Comparison of ENCODE assay signal across 25 cellular contexts in the genomic region with DNA sequence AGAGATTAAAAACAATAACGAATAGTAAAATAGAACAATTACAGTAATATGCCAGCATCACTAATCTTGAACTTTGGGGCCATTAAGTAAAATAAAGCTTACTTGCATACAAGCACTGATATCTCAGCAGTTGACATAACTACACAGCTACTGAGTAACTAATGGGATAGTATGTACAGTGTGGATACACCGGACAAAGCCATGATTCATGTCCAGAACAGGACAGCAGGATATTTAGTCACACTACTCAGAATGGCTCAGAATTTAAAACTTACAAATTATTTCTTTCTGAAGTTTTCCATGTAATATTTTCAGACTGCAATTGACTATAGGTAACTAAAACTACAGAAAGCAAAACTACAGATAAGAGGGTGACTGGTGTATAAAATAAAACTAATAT.
A peak's percentile ranks its signal among the peaks of the same experiment; 100 is the strongest.
DNase-seq lines count a peak whose midpoint lies in the region; ATAC-seq, FAIRE-seq and TF ChIP-seq lines count a peak whose summit lies in the region.
"Had no signal": no experiment of that assay in that cellular context is flagged by ENCODE, and none has a peak within 500 bp of the region (broad histone marks: within the 10 kb centered on the region; RNA-seq: fewer than 3 reads in every experiment).

No MANE protein-coding gene starts in this region.

- CTCF ChIA-PET in CD8-positive, alpha-beta T cell (lab: Charles Lee): no interaction called here
- CTCF ChIA-PET in OCI-LY7 (lab: Charles Lee; ENCODE audit: unreplicated experiment): no interaction called here

- H3K4me1 ChIP-seq in kidney (ENCODE audit: control insufficient read depth in 1 of 2, insufficient read depth in 1 of 2, low read depth in 1 of 2, low read length in 2 of 2): no peaks in the 10 kb centered on the region
- no peaks in the 10 kb centered on the region for H3K4me1 ChIP-seq in CD8-positive, alpha-beta T cell (ENCODE audit: insufficient read depth, low read length)
- H3K4me1 ChIP-seq in OCI-LY7 (ENCODE audit: insufficient read depth, low read length, poor library complexity, severe bottlenecking): no peaks in the 10 kb centered on the region
- H3K4me1 ChIP-seq: BLaER1 had no signal

- no peaks in the 10 kb centered on the region for H3K9me3 ChIP-seq in kidney (ENCODE audit: control insufficient read depth in 1 of 2, low read length in 2 of 2)
- no peaks in the 10 kb centered on the region for H3K9me3 ChIP-seq in CD8-positive, alpha-beta T cell (ENCODE audit: low read length)
- H3K9me3 ChIP-seq in OCI-LY7 (ENCODE audit: low read length): no peaks in the 10 kb centered on the region
- H3K9me3 ChIP-seq: BLaER1 had no signal

- H3K4me3 Mint-ChIP-seq in CD8-positive, alpha-beta T cell: no peak overlapping the region
- H3K4me3 Mint-ChIP-seq: CD4-positive, CD25-positive, alpha-beta regulatory T cell; IgD-negative memory B cell had no signal

- H3K4me3 ChIP-seq in kidney (ENCODE audit: low read length in 2 of 2) (no peak overlapping the region), OCI-LY7 (ENCODE audit: low read depth, low read length, poor library complexity, severe bottlenecking) (no peak overlapping the region)
- H3K4me3 ChIP-seq in CD8-positive, alpha-beta T cell (ENCODE audit: low read depth, low read length): no peak overlapping the region
- H3K4me3 ChIP-seq: BLaER1, SJSA1 had no signal

- no peak overlapping the region for H3K9ac ChIP-seq in kidney (ENCODE audit: low read length in 2 of 2)
- H3K9ac ChIP-seq: BLaER1, KMS-11 had no signal

- H3K36me3 ChIP-seq in kidney (ENCODE audit: control insufficient read depth in 1 of 2, insufficient read depth in 2 of 2, low read length in 2 of 2) (no peaks in the 10 kb centered on the region), OCI-LY7 (ENCODE audit: insufficient read depth, low read length) (no peaks in the 10 kb centered on the region)
- H3K36me3 ChIP-seq in CD8-positive, alpha-beta T cell (ENCODE audit: insufficient read depth, low read length): no peaks in the 10 kb centered on the region
- H3K36me3 ChIP-seq: BLaER1, SJSA1 had no signal

- no peaks in the 10 kb centered on the region for H3K36me3 Mint-ChIP-seq in CD8-positive, alpha-beta T cell
- H3K36me3 Mint-ChIP-seq: CD4-positive, CD25-positive, alpha-beta regulatory T cell had no signal

- H3K9me2 ChIP-seq in OCI-LY7 (ENCODE audit: insufficient read depth, low read length): no peaks in the 10 kb centered on the region

- intact Hi-C loops in kidney (cut with DNase I) (no loop called here), OCI-LY7 (cut with micrococcal nuclease; ENCODE audit: unreplicated experiment) (no loop called here)
- intact Hi-C loops in CD8-positive, alpha-beta T cell (cut with DNase I, micrococcal nuclease): no loop called here

- no peak overlapping the region for H3K27ac ChIP-seq in kidney (ENCODE audit: low read depth in 2 of 2, low read length in 2 of 2)
- no peak overlapping the region for H3K27ac ChIP-seq in CD8-positive, alpha-beta T cell (ENCODE audit: low read depth, low read length)
- no peak overlapping the region for H3K27ac ChIP-seq in OCI-LY7 (ENCODE audit: low read depth, low read length, poor library complexity, severe bottlenecking)
- H3K27ac ChIP-seq: BLaER1, KMS-11, SJSA1 had no signal

- FAIRE-seq in kidney (lab: Jason Lieb, UNC): peak; percentile 23
- FAIRE-seq: D721Med, GM18507, H54 had no signal

- H3K27me3 Mint-ChIP-seq in CD8-positive, alpha-beta T cell (ENCODE audit: low read depth): no peaks in the 10 kb centered on the region

- POLR2A ChIA-PET in CD8-positive, alpha-beta T cell (lab: Charles Lee): no interaction called here
- POLR2A ChIA-PET in OCI-LY7 (lab: Charles Lee): no interaction called here

- H3K4me2 ChIP-seq in OCI-LY7 (ENCODE audit: low read length): no peak overlapping the region
- H3K4me2 ChIP-seq: BLaER1, KMS-11 had no signal

- H3K4me1 Mint-ChIP-seq in CD8-positive, alpha-beta T cell (ENCODE audit: low read depth): no peaks in the 10 kb centered on the region
- H3K4me1 Mint-ChIP-seq: CD4-positive, CD25-positive, alpha-beta regulatory T cell; IgD-negative memory B cell had no signal

- H3K9me3 Mint-ChIP-seq in CD8-positive, alpha-beta T cell: peaks cover 5% of the 10 kb centered on the region

- DNase-seq in ELR (ENCODE audit: low read depth): peak; percentile 32
- peak; percentile 34 for DNase-seq in LHCN-M2 (ENCODE audit: low read depth)
- peak; percentile 11 to 64 for DNase-seq in dermis microvascular lymphatic vessel endothelial cell (ENCODE audit: low read depth in 2 of 2)
- no peak for DNase-seq in kidney
- no peak for DNase-seq in CD8-positive, alpha-beta T cell
- no peak for DNase-seq in NCI-H2029 (lab: John Stamatoyannopoulos, UW)
- DNase-seq in OCI-LY7 (ENCODE audit: low spot score): no peak
- DNase-seq in RKO (ENCODE audit: low spot score): no peak
- DNase-seq: CD4-positive, CD25-positive, alpha-beta regulatory T cell; NCI-H1092; NCI-H1436; NCI-H187; NCI-H2171 treated with DMSO at 0.1 percent for 48 hours; NCI-H446; NCI-H524 treated with DMSO at 0.1 percent for 48 hours; NCI-H774; PC-3; Right ventricle myocardium superior had no signal

- H4K20me1 ChIP-seq in OCI-LY7 (ENCODE audit: insufficient read depth, low read length): no peaks in the 10 kb centered on the region
- H4K20me1 ChIP-seq: BLaER1 had no signal

- no TSS peak for BruUV-seq in OCI-LY7 (replicated peaks; lab: Mats Ljungman, UMichigan)

- ATAC-seq in CD8-positive, alpha-beta T cell: no peak
- ATAC-seq: PC-3 had no signal

- no peak overlapping the region for H2AFZ ChIP-seq in OCI-LY7 (ENCODE audit: low read length)

- TF ChIP-seq CTCF in kidney (IDR thresholded peaks at IDR 0.05; ENCODE audit: borderline replicate concordance, extremely low read depth, insufficient read depth) (no peak), OCI-LY7 (conservative IDR thresholded peaks at IDR 0.05; ENCODE audit: low read length) (no peak)
- no peak for TF ChIP-seq CTCF in CD8-positive, alpha-beta T cell (IDR thresholded peaks at IDR 0.05)

- no peaks in the 10 kb centered on the region for H3K79me2 ChIP-seq in OCI-LY7 (ENCODE audit: insufficient read depth, low read depth, low read length)

- H3K27me3 ChIP-seq in CD8-positive, alpha-beta T cell (ENCODE audit: insufficient read depth, low read length): no peaks in the 10 kb centered on the region
- H3K27me3 ChIP-seq: BLaER1, SJSA1 had no signal

- no peak overlapping the region for H3K27ac Mint-ChIP-seq in CD8-positive, alpha-beta T cell
- H3K27ac Mint-ChIP-seq: CD4-positive, CD25-positive, alpha-beta regulatory T cell; IgD-negative memory B cell had no signal

Comparison
In these comparisons a context has a peak if more than half of its experiments do, and no peak if none do; other contexts are left out.
1. DNase-seq: peak in ELR (single experiment), LHCN-M2 (single experiment) and dermis microvascular lymphatic vessel endothelial cell (2 of 2); none in kidney (single experiment), CD8-positive, alpha-beta T cell (0 of 7), NCI-H2029 (single experiment), OCI-LY7 (single experiment) and RKO (single experiment).